ENCODE assay signal across 1 cellular context in the genomic region with DNA sequence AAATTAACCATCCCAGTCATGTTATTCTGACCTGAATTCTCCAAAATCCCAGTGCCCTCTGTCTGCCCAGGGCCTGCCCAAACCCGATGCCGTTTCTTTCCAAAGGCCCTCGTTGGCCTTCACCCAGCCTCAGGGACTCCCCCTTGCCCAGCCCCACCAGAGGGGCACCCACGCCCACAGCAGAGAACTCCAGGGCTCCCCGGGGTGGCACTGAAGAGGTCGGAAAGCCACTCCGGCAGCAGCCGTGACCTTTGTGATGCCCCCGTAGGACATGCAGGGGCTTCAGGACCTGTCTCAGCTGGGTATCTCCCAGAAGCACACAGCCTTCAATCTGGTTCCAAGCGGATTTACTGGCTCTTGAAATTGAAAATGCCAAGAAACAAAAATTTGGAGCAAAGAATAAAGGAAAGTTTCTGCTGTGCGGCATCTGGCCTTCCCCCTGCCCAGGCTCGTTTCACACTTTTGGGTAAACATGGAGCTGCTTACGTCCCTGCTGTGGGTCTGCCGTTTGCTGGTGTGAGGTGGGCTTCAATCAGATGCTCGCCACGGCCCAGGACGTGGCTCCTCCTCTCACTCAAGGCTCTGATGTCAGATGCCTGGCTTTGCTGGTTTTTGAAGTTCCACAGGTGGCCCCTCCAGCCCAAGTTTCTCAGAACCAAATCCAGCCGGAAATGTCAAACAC.
TF ChIP-seq lines count a peak whose summit lies in the region.

No MANE protein-coding gene starts in this region.

TF ChIP-seq in H1, 55 proteins besides CTCF, POLR2A, EP300 and RAD21:
- TF ChIP-seq EZH2 (IDR thresholded peaks at IDR 0.05; ENCODE audit: low read depth, low read length, severe bottlenecking) (no peak), GTF2F1 (IDR thresholded peaks at IDR 0.05; ENCODE audit: borderline replicate concordance, low read depth, low read length) (no peak), RXRA (IDR thresholded peaks at IDR 0.05; ENCODE audit: insufficient read depth, low read depth, low read length) (no peak), CEBPB (IDR thresholded peaks at IDR 0.05; ENCODE audit: low read depth, low read length) (no peak), KDM1A (IDR thresholded peaks at IDR 0.05; ENCODE audit: borderline replicate concordance, low read length) (no peak), SIRT6 (IDR thresholded peaks at IDR 0.05; ENCODE audit: low read length) (no peak), USF2 (IDR thresholded peaks at IDR 0.05; ENCODE audit: low read length) (no peak), SUZ12 (IDR thresholded peaks at IDR 0.05; ENCODE audit: low read length) (no peak), RFX5 (IDR thresholded peaks at IDR 0.05; ENCODE audit: borderline replicate concordance, low read depth, low read length) (no peak), NRF1 (IDR thresholded peaks at IDR 0.05; ENCODE audit: low read depth, low read length) (no peak)
